In genomic region chr22:30557243-30557642, GRCh38 we compare ENCODE assay signal across 1 cellular context.
TF ChIP-seq lines count a peak whose summit lies in the region.

No MANE protein-coding gene starts in this region.

TF ChIP-seq in H1, 55 proteins besides CTCF, POLR2A, EP300 and RAD21:
- TF ChIP-seq CREB1 (IDR thresholded peaks at IDR 0.05) (no peak), ATF2 (IDR thresholded peaks at IDR 0.05; ENCODE audit: low read length) (no peak), CBX8 (IDR thresholded peaks at IDR 0.05; ENCODE audit: borderline replicate concordance, low read depth, low read length) (no peak), CHD7 (IDR thresholded peaks at IDR 0.05; ENCODE audit: insufficient replicate concordance, low read length) (no peak), CBX5 (IDR thresholded peaks at IDR 0.05; ENCODE audit: low read depth, low read length) (no peak), EZH2 (IDR thresholded peaks at IDR 0.05; ENCODE audit: low read depth, low read length, severe bottlenecking) (no peak), POLR2AphosphoS5 (IDR thresholded peaks at IDR 0.05; ENCODE audit: low read depth, low read length) (no peak), TBP (IDR thresholded peaks at IDR 0.05; ENCODE audit: low read depth, low read length) (no peak), CHD1 (IDR thresholded peaks at IDR 0.05; ENCODE audit: low read depth, low read length) (no peak), GABPA (IDR thresholded peaks at IDR 0.05; ENCODE audit: borderline replicate concordance, insufficient read depth, low read length) (no peak), EGR1 (IDR thresholded peaks at IDR 0.05; ENCODE audit: borderline replicate concordance, low read depth, low read length) (no peak), ASH2L (IDR thresholded peaks at IDR 0.05; ENCODE audit: low read length) (no peak), BCL11A (IDR thresholded peaks at IDR 0.05; ENCODE audit: low read depth in 2 of 2, low read length in 2 of 2) (no peak), YY1 (IDR thresholded peaks at IDR 0.05; ENCODE audit: low read depth, low read length) (no peak), TAF7 (optimal IDR thresholded peaks at IDR 0.05; ENCODE audit: borderline replicate concordance, low read depth, low read length) (no peak), ZNF274 (IDR thresholded peaks at IDR 0.05; ENCODE audit: borderline replicate concordance, extremely low read depth, low read length) (no peak), SAP30 (IDR thresholded peaks at IDR 0.05; ENCODE audit: insufficient read depth, insufficient replicate concordance, low read length) (no peak), FOSL1 (IDR thresholded peaks at IDR 0.05; ENCODE audit: insufficient read depth, low read depth, low read length) (no peak), NRF1 (IDR thresholded peaks at IDR 0.05; ENCODE audit: low read depth, low read length) (no peak)
TF ChIP-seq in H1: peak in this region for 0.
